15 cellular contexts compared by ENCODE assay signal in genomic region chr10:127815147-127815546, GRCh38.
A peak's percentile ranks its signal among the peaks of the same experiment; 100 is the strongest.
DNase-seq lines count a peak whose midpoint lies in the region; ATAC-seq and TF ChIP-seq lines count a peak whose summit lies in the region.
"Had no signal": no experiment of that assay in that cellular context is flagged by ENCODE, and none has a peak within 500 bp of the region (broad histone marks: within the 10 kb centered on the region; RNA-seq: fewer than 3 reads in every experiment).

No MANE protein-coding gene starts in this region.

- H3K9me3 ChIP-seq in DOHH2 (ENCODE audit: control insufficient read depth, insufficient read depth, low read length) (no peaks in the 10 kb centered on the region), neural cell (ENCODE audit: low read length) (no peaks in the 10 kb centered on the region)

- no peak overlapping the region for H3K4me2 ChIP-seq in DOHH2 (ENCODE audit: low read length)
- H3K4me2 ChIP-seq in KMS-11, result no peak overlapping the region
- no peak overlapping the region for H3K4me2 ChIP-seq in neural cell (ENCODE audit: low read length)

- H3K4me3 ChIP-seq in DOHH2 (ENCODE audit: low read length) (no peak overlapping the region), KMS-11 (IDR thresholded peaks at IDR 0.05; ENCODE audit: insufficient read depth, low read depth, low read length) (no peak overlapping the region), cardiac fibroblast (replicated peaks in 1 of 2; ENCODE audit: low read depth in 2 of 2, low read length in 2 of 2) (no peak overlapping the region), neural cell (ENCODE audit: low read length) (no peak overlapping the region)

- ATAC-seq in HG02759 (IDR thresholded peaks at IDR 0.05; ENCODE audit: unreplicated experiment) (no peak), HG03097 (IDR thresholded peaks at IDR 0.05; ENCODE audit: low FRiP score, unreplicated experiment) (no peak), GM21529 (IDR thresholded peaks at IDR 0.05; ENCODE audit: unreplicated experiment) (no peak)

- DNase-seq in cardiac fibroblast (ENCODE audit: low read depth in 2 of 2), result peak in 1 of 2 donors; percentile 2
- DNase-seq in MV-4-11 (lab: John Stamatoyannopoulos, UW), result no peak
- DNase-seq: amniotic stem cell, C1 segment of cervical spinal cord, H7, NCI-H1105, NCI-H345, retina had no signal

- no peak for TF ChIP-seq EP300 in neural cell (conservative IDR thresholded peaks at IDR 0.05; ENCODE audit: poor library complexity, severe bottlenecking)

- H3K27ac ChIP-seq in DOHH2 (ENCODE audit: low read depth, low read length), result no peak overlapping the region
- H3K27ac ChIP-seq in KMS-11, result no peak overlapping the region
- no peak overlapping the region for H3K27ac ChIP-seq in neural cell (ENCODE audit: low read length)
- H3K27ac ChIP-seq: RWPE1 had no signal

- H3K27me3 ChIP-seq in DOHH2 (ENCODE audit: control insufficient read depth, low read length) (no peaks in the 10 kb centered on the region), KMS-11 (ENCODE audit: insufficient read depth, low read depth) (no peaks in the 10 kb centered on the region), neural cell (ENCODE audit: insufficient read depth, low read depth, low read length) (no peaks in the 10 kb centered on the region)

- peak; percentile 12 for TF ChIP-seq RAD21 in neural cell (conservative IDR thresholded peaks at IDR 0.05)

- TF ChIP-seq CTCF in DOHH2 (IDR thresholded peaks at IDR 0.05; ENCODE audit: low read depth, low read length, poor library complexity, severe bottlenecking) (peak; percentile 60), KMS-11 (conservative IDR thresholded peaks at IDR 0.05; ENCODE audit: low read depth, low read length) (peak; percentile 45), cardiac fibroblast (IDR thresholded peaks at IDR 0.05; ENCODE audit: low read depth, low read length) (peak; percentile 2), neural cell (IDR thresholded peaks at IDR 0.05; ENCODE audit: poor library complexity, severe bottlenecking) (peak; percentile 15)

- no peak overlapping the region for H3K9ac ChIP-seq in KMS-11
- H3K9ac ChIP-seq in neural cell (ENCODE audit: low read length), result no peak overlapping the region

- H3K36me3 ChIP-seq in DOHH2 (ENCODE audit: control insufficient read depth, low read length), result no peaks in the 10 kb centered on the region
- H3K36me3 ChIP-seq in KMS-11 (ENCODE audit: insufficient read depth), result no peaks in the 10 kb centered on the region
- no peaks in the 10 kb centered on the region for H3K36me3 ChIP-seq in neural cell (ENCODE audit: insufficient read depth, low read length)

- no peaks in the 10 kb centered on the region for H3F3A ChIP-seq in DOHH2 (ENCODE audit: control insufficient read depth, insufficient read depth)
- no peaks in the 10 kb centered on the region for H3F3A ChIP-seq in neural cell (ENCODE audit: insufficient read depth, low read length, poor library complexity, severe bottlenecking)

- H3K4me1 ChIP-seq in DOHH2 (ENCODE audit: control insufficient read depth, low read length) (no peaks in the 10 kb centered on the region), KMS-11 (ENCODE audit: low read depth, poor library complexity, severe bottlenecking) (no peaks in the 10 kb centered on the region)

- H3K79me2 ChIP-seq in DOHH2 (ENCODE audit: control insufficient read depth, low read length), result no peaks in the 10 kb centered on the region
- no peaks in the 10 kb centered on the region for H3K79me2 ChIP-seq in KMS-11 (ENCODE audit: insufficient read depth, low read depth)
- no peaks in the 10 kb centered on the region for H3K79me2 ChIP-seq in neural cell (replicated peaks; ENCODE audit: insufficient read depth, low read length)

- H3K9me2 ChIP-seq in DOHH2 (replicated peaks; ENCODE audit: control insufficient read depth, low read length), result no peaks in the 10 kb centered on the region
- no peaks in the 10 kb centered on the region for H3K9me2 ChIP-seq in neural cell (ENCODE audit: insufficient read depth, low read length)

- H2AFZ ChIP-seq in KMS-11 (ENCODE audit: low read depth) (no peak overlapping the region), neural cell (ENCODE audit: low read depth, low read length) (no peak overlapping the region)

- H4K20me1 ChIP-seq in DOHH2 (ENCODE audit: control insufficient read depth, insufficient read depth, low read depth, low read length) (no peaks in the 10 kb centered on the region), KMS-11 (ENCODE audit: insufficient read depth) (no peaks in the 10 kb centered on the region), neural cell (ENCODE audit: insufficient read depth) (no peaks in the 10 kb centered on the region)

TF ChIP-seq in neural cell, 6 proteins besides CTCF, POLR2A, EP300 and RAD21:
- no peak for TF ChIP-seq EZH2 (IDR thresholded peaks at IDR 0.05; ENCODE audit: borderline replicate concordance, insufficient read depth, low read length, poor library complexity, severe bottlenecking)
- no peak for TF ChIP-seq SMC3 (conservative IDR thresholded peaks at IDR 0.05; ENCODE audit: poor library complexity)
- no peak for TF ChIP-seq REST (IDR thresholded peaks at IDR 0.05; ENCODE audit: borderline replicate concordance)
- TF ChIP-seq MXI1 (conservative IDR thresholded peaks at IDR 0.05; ENCODE audit: poor library complexity, severe bottlenecking), result no peak
- no peak for TF ChIP-seq TAF1 (IDR thresholded peaks at IDR 0.05; ENCODE audit: low read depth)
- TF ChIP-seq POLR2AphosphoS5 (IDR thresholded peaks at IDR 0.05), result no peak

Comparison
In these comparisons a context has a peak if more than half of its experiments do, and no peak if none do; other contexts are left out.
1. CTCF ChIP-seq: peak in every context shown above with its lines; median percentile 60 in DOHH2; 45 in KMS-11; 15 in neural cell; 2 in cardiac fibroblast.